16 cellular contexts compared by ENCODE assay signal in the genomic region with DNA sequence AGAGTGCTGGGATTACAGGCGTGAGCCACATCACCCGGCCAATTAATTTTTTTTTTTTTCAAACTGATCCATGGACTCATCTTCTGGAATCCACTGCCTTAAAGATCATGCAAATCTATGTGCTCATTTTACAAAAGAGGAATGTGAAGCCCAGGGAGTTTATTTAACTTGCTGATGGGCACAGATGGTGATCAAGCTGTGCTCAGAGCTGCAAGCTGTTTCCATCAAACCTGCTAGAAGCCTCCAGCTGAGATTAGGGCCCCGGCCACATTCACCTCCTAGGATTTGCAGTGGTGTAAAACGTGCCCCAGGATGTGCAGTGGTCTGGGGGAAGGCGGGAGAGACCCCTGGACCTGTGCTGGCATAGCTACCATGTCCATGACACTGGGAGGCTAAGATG.
"Had no signal": no experiment of that assay in that cellular context is flagged by ENCODE, and none has a peak within 500 bp of the region (broad histone marks: within the 10 kb centered on the region; RNA-seq: fewer than 3 reads in every experiment).

No MANE protein-coding gene starts in this region.

- H3K4me1 ChIP-seq: uterus had no signal

- H3K27me3 ChIP-seq: ovary, uterus had no signal

- H3K36me3 ChIP-seq: ascending aorta, heart left ventricle, ovary, tibial artery, uterus had no signal

- H3K9me3 ChIP-seq: ascending aorta, ovary, tibial artery, uterus had no signal

- H3K4me3 Mint-ChIP-seq: activated CD8-positive, alpha-beta T cell treated with anti-CD3 and anti-CD28 coated beads for 36 hours; activated T-helper 1 cell treated with anti-CD3 and anti-CD28 coated beads, Interleukin-12 subunit alpha, Interleukin-12 subunit beta, Interleukin-2, Interleukin-4 antibody, amounts not matched to agents 30 ng/mL and 10 ng/mL and 1 ng/mL, durations not matched to agents 14 hours and 24 hours and 36 hours had no signal

- FAIRE-seq: bronchial epithelial cell, colon, endothelial cell of umbilical vein, frontal cortex had no signal

- ATAC-seq: activated CD8-positive, alpha-beta T cell treated with anti-CD3 and anti-CD28 coated beads for 36 hours; heart left ventricle had no signal

- H3K4me3 ChIP-seq: ascending aorta, heart left ventricle, ovary, tibial artery, uterus had no signal

- H3K27ac Mint-ChIP-seq: activated CD8-positive, alpha-beta T cell treated with anti-CD3 and anti-CD28 coated beads for 36 hours; activated T-helper 1 cell treated with anti-CD3 and anti-CD28 coated beads, Interleukin-12 subunit alpha, Interleukin-12 subunit beta, Interleukin-2, Interleukin-4 antibody, amounts not matched to agents 30 ng/mL and 10 ng/mL and 1 ng/mL, durations not matched to agents 14 hours and 24 hours and 36 hours had no signal

- H3K27ac ChIP-seq: ascending aorta, heart left ventricle, ovary, tibial artery, uterus had no signal

- DNase-seq: activated CD8-positive, alpha-beta T cell treated with anti-CD3 and anti-CD28 coated beads for 36 hours; activated naive CD4-positive, alpha-beta T cell; heart left ventricle; kidney glomerular epithelial cell; ovary; stimulated activated CD4-positive, alpha-beta T cell treated with anti-CD3 and anti-CD28 coated beads, Interleukin-15, amount 100 ng/mL, for 24 hours; stimulated activated CD4-positive, alpha-beta T cell treated with anti-CD3 and anti-CD28 coated beads, Interleukin-4, amount 100 ng/mL, for 4 hours; T-helper 9 cell; tibial artery; uterus had no signal

- H3K9me3 Mint-ChIP-seq: activated CD8-positive, alpha-beta T cell treated with anti-CD3 and anti-CD28 coated beads for 36 hours; activated T-helper 1 cell treated with anti-CD3 and anti-CD28 coated beads, Interleukin-12 subunit alpha, Interleukin-12 subunit beta, Interleukin-2, Interleukin-4 antibody, amounts not matched to agents 30 ng/mL and 10 ng/mL and 1 ng/mL, durations not matched to agents 14 hours and 24 hours and 36 hours had no signal
